1 cellular context compared by ENCODE assay signal in genomic region chr11:65833297-65834030, GRCh38.
TF ChIP-seq lines count a peak whose summit lies in the region.

Gene SNX32, plus strand, starts transcription at chr11:65833963. Its CDS starts 103 bp downstream, at chr11:65834066.

TF ChIP-seq in GM23338, 12 proteins besides CTCF, POLR2A, EP300 and RAD21 (continued from another document):
- TF ChIP-seq ZNF462 (CRISPR knock-in tag; IDR thresholded peaks at IDR 0.05) (no peak), NANOG (IDR thresholded peaks at IDR 0.05; ENCODE audit: borderline replicate concordance) (no peak), EZH2 (IDR thresholded peaks at IDR 0.05; ENCODE audit: low read depth, unreplicated experiment) (no peak), POLR2AphosphoS5 (IDR thresholded peaks at IDR 0.05; ENCODE audit: low read depth) (peak; percentile 79), ETS1 (IDR thresholded peaks at IDR 0.05) (no peak)
